ENCODE assay signal across 27 cellular contexts in genomic region chr2:220051716-220052115, GRCh38.
"Had no signal": no experiment of that assay in that cellular context is flagged by ENCODE, and none has a peak within 500 bp of the region (broad histone marks: within the 10 kb centered on the region; RNA-seq: fewer than 3 reads in every experiment).

No MANE protein-coding gene starts in this region.

- H3K36me3 Mint-ChIP-seq: activated CD4-positive, alpha-beta memory T cell treated with anti-CD3 and anti-CD28 coated beads for 36 hours; activated CD8-positive, alpha-beta memory T cell treated with anti-CD3 and anti-CD28 coated beads, Interleukin-2, amount 10 ng/mL, durations not matched to agents 7 days and 5 days; activated naive CD4-positive, alpha-beta T cell treated with anti-CD3 and anti-CD28 coated beads, Interleukin-2, amount 10 ng/mL, durations not matched to agents 7 days and 5 days; activated naive CD4-positive, alpha-beta T cell treated with anti-CD3 and anti-CD28 coated beads, Interleukin-2, amount 50 U/mL, for 72 hours; activated naive CD8-positive, alpha-beta T cell treated with anti-CD3 and anti-CD28 coated beads, Interleukin-2, amount 10 ng/mL, durations not matched to agents 7 days and 5 days; brain had no signal

- H3K4me3 ChIP-seq: ascending aorta, breast epithelium, cardiac muscle cell, colonic mucosa had no signal

- H3K9me3 ChIP-seq: ascending aorta, breast epithelium, colonic mucosa had no signal

- H3K27me3 Mint-ChIP-seq: activated CD4-positive, alpha-beta T cell treated with anti-CD3 and anti-CD28 coated beads, Interleukin-2, amount 10 ng/mL, durations not matched to agents 24 days and 14 days; activated CD8-positive, alpha-beta memory T cell treated with anti-CD3 and anti-CD28 coated beads, Interleukin-2, amount 10 ng/mL, durations not matched to agents 7 days and 5 days; activated naive CD4-positive, alpha-beta T cell treated with anti-CD3 and anti-CD28 coated beads, Interleukin-2, amount 10 ng/mL, durations not matched to agents 7 days and 5 days; activated naive CD8-positive, alpha-beta T cell treated with anti-CD3 and anti-CD28 coated beads, Interleukin-2, amount 10 ng/mL, durations not matched to agents 7 days and 5 days; brain had no signal

- H3K27me3 ChIP-seq: ascending aorta, breast epithelium, cardiac muscle cell, colonic mucosa had no signal

- H3K36me3 ChIP-seq: ascending aorta, breast epithelium, cardiac muscle cell, colonic mucosa had no signal

- H3K4me3 Mint-ChIP-seq: activated CD4-positive, alpha-beta memory T cell treated with anti-CD3 and anti-CD28 coated beads for 36 hours; activated CD4-positive, alpha-beta T cell treated with anti-CD3 and anti-CD28 coated beads for 36 hours; activated CD4-positive, alpha-beta T cell treated with anti-CD3 and anti-CD28 coated beads, Interleukin-2, amount 10 ng/mL, durations not matched to agents 24 days and 14 days; activated CD8-positive, alpha-beta memory T cell treated with anti-CD3 and anti-CD28 coated beads, Interleukin-2, amount 10 ng/mL, durations not matched to agents 7 days and 5 days; activated CD8-positive, alpha-beta T cell treated with anti-CD3 and anti-CD28 coated beads, Interleukin-2, amount 10 ng/mL, durations not matched to agents 7 days and 5 days; activated naive CD4-positive, alpha-beta T cell treated with anti-CD3 and anti-CD28 coated beads, Interleukin-2, amount 10 ng/mL, durations not matched to agents 7 days and 5 days; activated naive CD8-positive, alpha-beta T cell treated with anti-CD3 and anti-CD28 coated beads, Interleukin-2, amount 10 ng/mL, durations not matched to agents 7 days and 5 days; activated T-cell treated with anti-CD3 and anti-CD28 coated beads, Interleukin-2, amount 50 U/mL, for 72 hours; brain had no signal

- DNase-seq: activated CD4-positive, alpha-beta memory T cell treated with anti-CD3 and anti-CD28 coated beads for 36 hours; activated CD4-positive, alpha-beta T cell treated with anti-CD3 and anti-CD28 coated beads for 36 hours; activated CD4-positive, alpha-beta T cell treated with anti-CD3 and anti-CD28 coated beads, Interleukin-2, amount 10 ng/mL, durations not matched to agents 24 days and 14 days; activated CD4-positive, CD25-positive, alpha-beta regulatory T cell; activated CD4-positive, CD25-positive, alpha-beta regulatory T cell treated with anti-CD3 and anti-CD28 coated beads, Interleukin-2, amount 50 U/mL, for 72 hours; activated CD8-positive, alpha-beta memory T cell treated with anti-CD3 and anti-CD28 coated beads, Interleukin-2, amount 10 ng/mL, durations not matched to agents 7 days and 5 days; activated CD8-positive, alpha-beta memory T cell treated with anti-CD3 and anti-CD28 coated beads, Interleukin-2, amount 50 U/mL, for 4 hours; activated CD8-positive, alpha-beta T cell treated with anti-CD3 and anti-CD28 coated beads, Interleukin-2, amount 10 ng/mL, durations not matched to agents 7 days and 5 days; activated gamma-delta T cell; activated naive CD4-positive, alpha-beta T cell; activated naive CD4-positive, alpha-beta T cell treated with anti-CD3 and anti-CD28 coated beads, Interleukin-2, amount 10 ng/mL, durations not matched to agents 7 days and 5 days; activated naive CD8-positive, alpha-beta T cell treated with anti-CD3 and anti-CD28 coated beads, Interleukin-2, amount 10 ng/mL, durations not matched to agents 7 days and 5 days; activated T-cell treated with anti-CD3 and anti-CD28 coated beads, Interleukin-2, amount 50 U/mL, for 1 hour; activated T-cell treated with anti-CD3 and anti-CD28 coated beads, Interleukin-2, amount 50 U/mL, for 72 hours; central memory CD4-positive, alpha-beta T cell; cerebellar nuclear complex; colonic mucosa; effector CD8-positive, alpha-beta T cell; foreskin fibroblast; head of caudate nucleus; T-helper 2 cell had no signal

- H3K27ac ChIP-seq: ascending aorta, breast epithelium, cardiac muscle cell, colonic mucosa, epithelial cell of prostate had no signal

- H3K4me1 ChIP-seq: ascending aorta, breast epithelium, colonic mucosa had no signal

- ATAC-seq: activated CD4-positive, alpha-beta T cell treated with anti-CD3 and anti-CD28 coated beads for 36 hours; activated CD8-positive, alpha-beta memory T cell treated with anti-CD3 and anti-CD28 coated beads, Interleukin-2, amount 10 ng/mL, durations not matched to agents 7 days and 5 days; activated CD8-positive, alpha-beta T cell treated with anti-CD3 and anti-CD28 coated beads, Interleukin-2, amount 10 ng/mL, durations not matched to agents 7 days and 5 days; activated naive CD4-positive, alpha-beta T cell treated with anti-CD3 and anti-CD28 coated beads, Interleukin-2, amount 50 U/mL, for 72 hours; activated T-cell treated with anti-CD3 and anti-CD28 coated beads, Interleukin-2, amount 50 U/mL, for 72 hours had no signal

- H3K9me3 Mint-ChIP-seq: activated CD4-positive, alpha-beta T cell treated with anti-CD3 and anti-CD28 coated beads, Interleukin-2, amount 10 ng/mL, durations not matched to agents 24 days and 14 days; activated naive CD4-positive, alpha-beta T cell treated with anti-CD3 and anti-CD28 coated beads, Interleukin-2, amount 10 ng/mL, durations not matched to agents 7 days and 5 days; activated naive CD8-positive, alpha-beta T cell treated with anti-CD3 and anti-CD28 coated beads, Interleukin-2, amount 10 ng/mL, durations not matched to agents 7 days and 5 days had no signal

- H3K4me1 Mint-ChIP-seq: activated CD4-positive, alpha-beta T cell treated with anti-CD3 and anti-CD28 coated beads for 36 hours; activated CD4-positive, alpha-beta T cell treated with anti-CD3 and anti-CD28 coated beads, Interleukin-2, amount 10 ng/mL, durations not matched to agents 24 days and 14 days; activated CD8-positive, alpha-beta memory T cell treated with anti-CD3 and anti-CD28 coated beads, Interleukin-2, amount 10 ng/mL, durations not matched to agents 7 days and 5 days; activated naive CD4-positive, alpha-beta T cell treated with anti-CD3 and anti-CD28 coated beads, Interleukin-2, amount 10 ng/mL, durations not matched to agents 7 days and 5 days; activated naive CD8-positive, alpha-beta T cell treated with anti-CD3 and anti-CD28 coated beads, Interleukin-2, amount 10 ng/mL, durations not matched to agents 7 days and 5 days; brain had no signal
